ENCODE assay signal across 34 cellular contexts in the genomic region with DNA sequence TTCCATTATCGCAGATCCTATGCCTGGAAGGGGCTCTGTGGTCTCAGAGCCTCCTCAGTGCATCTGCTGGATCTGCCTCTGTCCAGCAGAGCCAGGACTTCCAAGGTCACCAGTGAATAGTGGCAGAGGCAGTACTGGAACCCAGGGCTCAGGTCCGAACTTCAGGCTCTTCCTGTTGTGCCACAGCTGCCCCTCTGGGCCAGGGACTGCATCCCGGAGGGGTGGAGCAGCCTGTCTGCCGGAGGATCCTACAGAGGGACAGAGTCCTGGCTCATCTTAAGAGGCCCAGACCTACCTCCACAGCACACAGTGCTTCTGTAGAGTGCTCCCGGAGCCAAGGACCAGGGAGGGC. TPM values are rescaled to one million over a fixed set of nuclear protein-coding genes. Genes with fewer than 3 reads are reported as not detected.
"Had no signal": no experiment of that assay in that cellular context is flagged by ENCODE, and none has a peak within 500 bp of the region (broad histone marks: within the 10 kb centered on the region; RNA-seq: fewer than 3 reads in every experiment).

No MANE protein-coding gene starts in this region.

- FAIRE-seq: astrocyte, bronchial epithelial cell had no signal

- H3K27ac ChIP-seq: adrenal gland, body of pancreas, Peyer's patch, SJSA1, VCaP had no signal

- ATAC-seq: activated naive CD4-positive, alpha-beta T cell treated with anti-CD3 and anti-CD28 coated beads, Interleukin-2, amount 50 U/mL, for 72 hours; activated T-cell treated with anti-CD3 and anti-CD28 coated beads, Interleukin-2, amount 50 U/mL, for 4 hours; body of pancreas had no signal

- H3K4me1 ChIP-seq: adrenal gland, SJSA1 had no signal

- H3K36me3 ChIP-seq: SJSA1 had no signal

- H3K9me3 ChIP-seq: adrenal gland, body of pancreas, Peyer's patch, SJSA1 had no signal

- H3K4me3 ChIP-seq: adrenal gland, body of pancreas, Peyer's patch, SJSA1 had no signal

- DNase-seq: activated B cell treated with CpG ODN at 0.5 μM for 24 hours; activated CD4-positive, alpha-beta memory T cell treated with anti-CD3 and anti-CD28 coated beads for 36 hours; activated CD4-positive, alpha-beta T cell treated with anti-CD3 and anti-CD28 coated beads for 4 hours; activated CD4-positive, alpha-beta T cell treated with anti-CD3 and anti-CD28 coated beads, Interleukin-2, amount 50 U/mL, for 1 hour; activated CD4-positive, CD25-positive, alpha-beta regulatory T cell treated with anti-CD3 and anti-CD28 coated beads, Interleukin-2, amount 50 U/mL, for 72 hours; activated CD8-positive, alpha-beta memory T cell treated with anti-CD3 and anti-CD28 coated beads, Interleukin-2, amount 50 U/mL, for 4 hours; activated gamma-delta T cell treated with Interleukin-2 at 50 U/mL for 16 hours; activated naive CD4-positive, alpha-beta T cell treated with anti-CD3 and anti-CD28 coated beads for 36 hours; activated T-cell treated with anti-CD3 and anti-CD28 coated beads for 4 hours; activated T-cell treated with anti-CD3 and anti-CD28 coated beads, Interleukin-2, amount 50 U/mL, for 4 hours; body of pancreas; cerebellar nuclear complex; MM.1S; MV-4-11; NCI-H146; NCI-H2029 treated with DMSO at 0.1 percent for 48 hours; NCI-H2107; NCI-H226; NCI-H82; Peyer's patch; RPMI8226; SHP77 treated with DMSO at 0.1 percent for 48 hours; SW 1271; T-helper 1 cell; T-helper 2 cell; T-helper 9 cell had no signal

- H3K27me3 ChIP-seq: adrenal gland, body of pancreas, Peyer's patch, SJSA1 had no signal

RNA-seq across cellular contexts. Expression of gene KNCN, which starts 3.6 kb away (rescaled TPM):
- total RNA-seq: activated B cell treated with CpG ODN at 0.5 μM for 24 hours; activated CD4-positive, alpha-beta memory T cell treated with anti-CD3 and anti-CD28 coated beads for 36 hours; activated naive CD4-positive, alpha-beta T cell treated with anti-CD3 and anti-CD28 coated beads for 36 hours; activated naive CD4-positive, alpha-beta T cell treated with anti-CD3 and anti-CD28 coated beads, Interleukin-2, amount 50 U/mL, for 72 hours; activated T-cell treated with anti-CD3 and anti-CD28 coated beads, Interleukin-2, amount 50 U/mL, for 4 hours; activated T-helper 1 cell treated with anti-CD3 and anti-CD28 coated beads, Interleukin-12 subunit alpha, Interleukin-12 subunit beta, Interleukin-2, Interleukin-4 antibody, amounts not matched to agents 30 ng/mL and 10 ng/mL and 1 ng/mL, durations not matched to agents 14 hours and 24 hours and 36 hours; adrenal gland; astrocyte; body of pancreas; bronchial epithelial cell; LHCN-M2; Peyer's patch; SJSA1 had no signal
